In genomic region chr12:15691372-15691771, GRCh38 we compare ENCODE assay signal across 1 cellular context.
TF ChIP-seq lines count a peak whose summit lies in the region.

No MANE protein-coding gene starts in this region.

TF ChIP-seq in HepG2, 621 proteins besides CTCF, POLR2A, EP300 and RAD21:
- no peak for TF ChIP-seq HMGXB3 (CRISPR knock-in tag; IDR thresholded peaks at IDR 0.05; ENCODE audit: borderline replicate concordance)
- TF ChIP-seq SNAPC4 (CRISPR knock-in tag; IDR thresholded peaks at IDR 0.05), result no peak
- no peak for TF ChIP-seq WIZ (CRISPR knock-in tag; IDR thresholded peaks at IDR 0.05)
- TF ChIP-seq, protein P1, sequence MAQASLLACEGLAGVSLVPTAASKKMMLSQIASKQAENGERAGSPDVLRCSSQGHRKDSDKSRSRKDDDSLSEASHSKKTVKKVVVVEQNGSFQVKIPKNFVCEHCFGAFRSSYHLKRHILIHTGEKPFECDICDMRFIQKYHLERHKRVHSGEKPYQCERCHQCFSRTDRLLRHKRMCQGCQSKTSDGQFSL (CRISPR knock-in tag; IDR thresholded peaks at IDR 0.05), result no peak
- no peak for TF ChIP-seq NFE2 (CRISPR knock-in tag; IDR thresholded peaks at IDR 0.05)
- TF ChIP-seq YEATS4 (CRISPR knock-in tag; IDR thresholded peaks at IDR 0.05; ENCODE audit: borderline replicate concordance), result no peak
- no peak for TF ChIP-seq CHD4 (IDR thresholded peaks at IDR 0.05; ENCODE audit: borderline replicate concordance, low read length)
- no peak for TF ChIP-seq MLLT10 (CRISPR knock-in tag; IDR thresholded peaks at IDR 0.05)
- no peak for TF ChIP-seq KLF9 (CRISPR knock-in tag; IDR thresholded peaks at IDR 0.05; ENCODE audit: low read depth)
- TF ChIP-seq BRCA1 (CRISPR knock-in tag; IDR thresholded peaks at IDR 0.05), result no peak
TF ChIP-seq in HepG2: peak in this region for 0.
